In the genomic region with DNA sequence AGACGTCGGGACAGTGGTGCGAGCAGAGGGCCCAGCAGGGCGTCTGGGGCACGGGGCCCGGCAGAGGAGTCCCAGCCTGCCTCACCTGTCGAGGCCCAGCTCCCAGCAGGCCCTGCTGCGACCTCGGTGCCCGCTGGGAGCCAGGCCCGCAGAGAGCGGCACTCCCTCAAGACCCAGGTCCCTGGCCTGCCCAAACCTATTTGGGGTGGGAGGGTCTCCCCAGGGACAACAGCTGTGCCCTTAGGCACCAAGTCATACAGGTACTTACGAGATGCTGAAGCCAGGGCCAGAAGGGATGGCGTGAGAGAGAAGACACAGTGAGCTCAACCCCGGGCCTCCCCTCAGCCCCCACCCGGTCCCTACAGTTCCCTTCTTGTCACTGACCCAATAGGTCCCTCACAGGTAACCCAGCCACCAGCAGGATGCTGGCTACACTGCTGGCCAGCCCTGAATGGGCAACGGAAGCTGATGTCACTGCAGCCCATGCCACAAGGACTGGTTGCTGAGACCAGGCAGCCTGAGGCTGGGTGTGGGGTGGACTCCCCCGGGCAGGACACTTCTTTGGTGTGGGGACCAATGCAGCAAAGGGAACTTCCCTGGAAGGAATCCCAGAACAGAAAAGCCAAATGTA, we compare ENCODE assay signal across 10 cellular contexts. TPM values are rescaled to one million over a fixed set of nuclear protein-coding genes. Genes with fewer than 3 reads are reported as not detected.
DNase-seq lines count a peak whose midpoint lies in the region; ATAC-seq, FAIRE-seq and TF ChIP-seq lines count a peak whose summit lies in the region.
"Had no signal": no experiment of that assay in that cellular context is flagged by ENCODE, and none has a peak within 500 bp of the region (broad histone marks: within the 10 kb centered on the region; RNA-seq: fewer than 3 reads in every experiment).

No MANE protein-coding gene starts in this region.

- no peaks in the 10 kb centered on the region for H3K9me3 ChIP-seq in OCI-LY1 (ENCODE audit: low read length)
- no peaks in the 10 kb centered on the region for H3K9me3 ChIP-seq in hepatocyte (ENCODE audit: low read depth)
- no peaks in the 10 kb centered on the region for H3K9me3 ChIP-seq in skeletal muscle satellite cell (replicated peaks; ENCODE audit: low read length)

- H4K20me1 ChIP-seq in OCI-LY1 (ENCODE audit: insufficient read depth, low read length) (no peaks in the 10 kb centered on the region), hepatocyte (ENCODE audit: insufficient read depth, poor library complexity, severe bottlenecking) (peaks cover 3% of the 10 kb centered on the region)

- H3K4me1 ChIP-seq in OCI-LY1 (ENCODE audit: insufficient read depth, low read length, severe bottlenecking) (peaks cover 38% of the 10 kb centered on the region), hepatocyte (ENCODE audit: insufficient read depth) (peaks cover 4% of the 10 kb centered on the region), skeletal muscle satellite cell (ENCODE audit: control insufficient read depth, insufficient read depth, low read length) (peaks cover 44% of the 10 kb centered on the region)

- H3F3A ChIP-seq in OCI-LY1 (ENCODE audit: insufficient read depth, low read length) = no peaks in the 10 kb centered on the region

- no peak for TF ChIP-seq CTCF in OCI-LY1 (IDR thresholded peaks at IDR 0.05; ENCODE audit: low read length)
- TF ChIP-seq CTCF in hepatocyte (IDR thresholded peaks at IDR 0.05; ENCODE audit: poor library complexity) = no peak

- H3K36me3 Mint-ChIP-seq in activated CD8-positive, alpha-beta memory T cell treated with anti-CD3 and anti-CD28 coated beads, Interleukin-2, amount 10 ng/mL, durations not matched to agents 7 days and 5 days = peaks cover 10% of the 10 kb centered on the region

- no peak for DNase-seq in activated CD8-positive, alpha-beta memory T cell treated with anti-CD3 and anti-CD28 coated beads, Interleukin-2, amount 10 ng/mL, durations not matched to agents 7 days and 5 days
- DNase-seq in activated CD8-positive, alpha-beta memory T cell treated with anti-CD3 and anti-CD28 coated beads, Interleukin-2, amount 50 U/mL, for 48 hours = no peak
- DNase-seq in hepatocyte (ENCODE audit: low spot score) = no peak
- DNase-seq in frontal cortex (ENCODE audit: low spot score in 2 of 2) = no peak
- DNase-seq: DMS79 treated with DMSO at 0.1 percent for 48 hours, MV-4-11 had no signal

- H3K4me1 Mint-ChIP-seq in activated CD8-positive, alpha-beta memory T cell treated with anti-CD3 and anti-CD28 coated beads, Interleukin-2, amount 10 ng/mL, durations not matched to agents 7 days and 5 days = peaks cover 30% of the 10 kb centered on the region

- H2AFZ ChIP-seq in OCI-LY1 (ENCODE audit: low read length) = no peak overlapping the region
- H2AFZ ChIP-seq in hepatocyte = no peak overlapping the region

- H3K9ac ChIP-seq in OCI-LY1 (ENCODE audit: low read length) (no peak overlapping the region; the same call in 1 of the 2 replicates), skeletal muscle satellite cell (ENCODE audit: low read depth, low read length) (no peak overlapping the region)

- H3K27me3 ChIP-seq in OCI-LY1 (ENCODE audit: insufficient read depth, low read length) (no peaks in the 10 kb centered on the region), hepatocyte (no peaks in the 10 kb centered on the region), skeletal muscle satellite cell (ENCODE audit: control insufficient read depth, insufficient read depth, low read length) (no peaks in the 10 kb centered on the region)

- H3K4me2 ChIP-seq in OCI-LY1 (ENCODE audit: low read length) (peak overlapping the region; percentile 86; the same call in 1 of the 2 replicates), hepatocyte (no peak overlapping the region), skeletal muscle satellite cell (ENCODE audit: low read length) (peak overlapping the region; percentile 99)

- H3K27ac Mint-ChIP-seq in activated CD8-positive, alpha-beta memory T cell treated with anti-CD3 and anti-CD28 coated beads, Interleukin-2, amount 10 ng/mL, durations not matched to agents 7 days and 5 days = peak overlapping the region; percentile 15

- H3K79me2 ChIP-seq in OCI-LY1 (ENCODE audit: insufficient read depth, low read length) (no peaks in the 10 kb centered on the region), hepatocyte (peaks cover 11% of the 10 kb centered on the region)

- H3K4me3 ChIP-seq in OCI-LY1 (ENCODE audit: low read depth, low read length, poor library complexity, severe bottlenecking) (no peak overlapping the region), hepatocyte (no peak overlapping the region), skeletal muscle satellite cell (ENCODE audit: low read length) (no peak overlapping the region)

- ATAC-seq in activated CD8-positive, alpha-beta memory T cell treated with anti-CD3 and anti-CD28 coated beads, Interleukin-2, amount 10 ng/mL, durations not matched to agents 7 days and 5 days = no peak
- ATAC-seq in HG03175 (IDR thresholded peaks at IDR 0.05; ENCODE audit: unreplicated experiment) = no peak
- no peak for ATAC-seq in GM21786 (IDR thresholded peaks at IDR 0.05; ENCODE audit: unreplicated experiment)

- H3K9me3 Mint-ChIP-seq in activated CD8-positive, alpha-beta memory T cell treated with anti-CD3 and anti-CD28 coated beads, Interleukin-2, amount 10 ng/mL, durations not matched to agents 7 days and 5 days (ENCODE audit: low read depth) = no peaks in the 10 kb centered on the region

- CTCF ChIA-PET in activated CD8-positive, alpha-beta memory T cell treated with anti-CD3 and anti-CD28 coated beads, Interleukin-2, amount 10 ng/mL, durations not matched to agents 7 days and 5 days (lab: Charles Lee) = no interaction called here

- peaks cover 27% of the 10 kb centered on the region for H3K36me3 ChIP-seq in OCI-LY1 (ENCODE audit: insufficient read depth, low read length)
- no peaks in the 10 kb centered on the region for H3K36me3 ChIP-seq in hepatocyte (replicated peaks; ENCODE audit: insufficient read depth, low read depth)
- H3K36me3 ChIP-seq in skeletal muscle satellite cell (ENCODE audit: insufficient read depth, low read length) = peaks cover 45% of the 10 kb centered on the region

- H3K27me3 Mint-ChIP-seq in activated CD8-positive, alpha-beta memory T cell treated with anti-CD3 and anti-CD28 coated beads, Interleukin-2, amount 10 ng/mL, durations not matched to agents 7 days and 5 days = no peaks in the 10 kb centered on the region

- FAIRE-seq in frontal cortex (lab: Jason Lieb, UNC) = no peak

- 93% methylated on average over 18 of the region's 18 CpGs for WGBS in hepatocyte (ENCODE audit: low lambda C conversion rate, missing lambda C conversion rate)

- no peaks in the 10 kb centered on the region for H3K9me2 ChIP-seq in OCI-LY1 (ENCODE audit: low read depth, low read length)
- no peaks in the 10 kb centered on the region for H3K9me2 ChIP-seq in hepatocyte (replicated peaks; ENCODE audit: insufficient read depth)

- peak overlapping the region; percentile 33 for H3K27ac ChIP-seq in OCI-LY1 (ENCODE audit: low read depth, low read length, poor library complexity, severe bottlenecking)
- H3K27ac ChIP-seq in hepatocyte = peak overlapping the region; percentile 64

- H3K4me3 Mint-ChIP-seq in activated CD8-positive, alpha-beta memory T cell treated with anti-CD3 and anti-CD28 coated beads, Interleukin-2, amount 10 ng/mL, durations not matched to agents 7 days and 5 days = no peak overlapping the region

RNA-seq across cellular contexts. Expression of a gene that starts 3.7 kb away (rescaled TPM):
- total RNA-seq in activated CD8-positive, alpha-beta memory T cell treated with anti-CD3 and anti-CD28 coated beads, Interleukin-2, amount 10 ng/mL, durations not matched to agents 7 days and 5 days = 10 to 100 TPM; 35.8 to 42.1 TPM
- 37.2 and 39.5 TPM in 2 replicates for total RNA-seq in hepatocyte
- polyA plus RNA-seq in hepatocyte = 51.6 and 54.7 TPM in 2 replicates
- total RNA-seq in skeletal muscle satellite cell (2012; rRNA removed) = 40.8 and 46.6 TPM in 2 replicates
- 33.0 TPM for total RNA-seq in frontal cortex

RNA-seq across cellular contexts. Expression of a gene that starts 14.3 kb away (rescaled TPM):
- total RNA-seq in activated CD8-positive, alpha-beta memory T cell treated with anti-CD3 and anti-CD28 coated beads, Interleukin-2, amount 10 ng/mL, durations not matched to agents 7 days and 5 days = not detected
- total RNA-seq in hepatocyte (6.1 and 7.1 TPM in 2 replicates), frontal cortex (not detected)
- polyA plus RNA-seq in hepatocyte = 14.2 and 16.5 TPM in 2 replicates
- not detected in 2 replicates for total RNA-seq in skeletal muscle satellite cell (2012; rRNA removed)

RNA-seq across cellular contexts. Expression of a gene that starts 32.3 kb away (rescaled TPM):
- total RNA-seq in activated CD8-positive, alpha-beta memory T cell treated with anti-CD3 and anti-CD28 coated beads, Interleukin-2, amount 10 ng/mL, durations not matched to agents 7 days and 5 days = under 1 TPM; 0.30 to 0.53 TPM
- total RNA-seq in hepatocyte = 7.2 and 8.2 TPM in 2 replicates
- polyA plus RNA-seq in hepatocyte = 12.5 and 13.9 TPM in 2 replicates
- 0.25 TPM in 1 of 2 replicates, not detected in the other for total RNA-seq in skeletal muscle satellite cell (2012; rRNA removed)
- total RNA-seq in frontal cortex = 1.2 TPM

RNA-seq across cellular contexts. Expression of a gene that starts 32.5 kb away (rescaled TPM):
- 10 to 100 TPM in 1 of 2 experiments, 1 to 10 TPM in 1; 9.2 to 19.8 TPM for total RNA-seq in activated CD8-positive, alpha-beta memory T cell treated with anti-CD3 and anti-CD28 coated beads, Interleukin-2, amount 10 ng/mL, durations not matched to agents 7 days and 5 days
- total RNA-seq in hepatocyte (7.3 and 11.8 TPM in 2 replicates), frontal cortex (12.6 TPM)
- 21.6 and 24.9 TPM in 2 replicates for polyA plus RNA-seq in hepatocyte
- 2.4 and 4.6 TPM in 2 replicates for total RNA-seq in skeletal muscle satellite cell (2012; rRNA removed)
